Comparison of ENCODE assay signal across 8 cellular contexts in genomic region chr19:10352764-10353671, GRCh38. TPM values are rescaled to one million over a fixed set of nuclear protein-coding genes. Genes with fewer than 3 reads are reported as not detected.
DNase-seq lines count a peak whose midpoint lies in the region; ATAC-seq and TF ChIP-seq lines count a peak whose summit lies in the region.
"Had no signal": no experiment of that assay in that cellular context is flagged by ENCODE, and none has a peak within 500 bp of the region (broad histone marks: within the 10 kb centered on the region; RNA-seq: fewer than 3 reads in every experiment).

No MANE protein-coding gene starts in this region.

- H3K36me3 ChIP-seq in RWPE2 (ENCODE audit: low read depth) (peaks cover 46% of the 10 kb centered on the region), mesodermal cell (ENCODE audit: control insufficient read depth, insufficient read depth, low read length) (peaks cover 46% of the 10 kb centered on the region), upper lobe of right lung (peaks cover 61% of the 10 kb centered on the region)

- H3K4me1 ChIP-seq in RWPE2 (ENCODE audit: insufficient read depth, poor library complexity, severe bottlenecking): no peaks in the 10 kb centered on the region
- peaks cover 5% of the 10 kb centered on the region for H3K4me1 ChIP-seq in mesodermal cell (ENCODE audit: control insufficient read depth, insufficient read depth, low read length, poor library complexity, severe bottlenecking)
- H3K4me1 ChIP-seq in upper lobe of right lung: no peaks in the 10 kb centered on the region

- 52 to 55% methylated on average over 56 to 61 of the region's 63 CpGs for WGBS in mesodermal cell (ENCODE audit: insufficient coverage in 2 of 2), 2 experiments

- ATAC-seq in RWPE2 (ENCODE audit: low read depth): no peak
- ATAC-seq in Right ventricle myocardium inferior: peak; percentile 88
- peak; percentile 46 for ATAC-seq in upper lobe of right lung
- ATAC-seq in HG02623 (IDR thresholded peaks at IDR 0.05; ENCODE audit: unreplicated experiment): no peak

- no peaks in the 10 kb centered on the region for H3K9me3 ChIP-seq in RWPE2 (ENCODE audit: severe bottlenecking)
- no peaks in the 10 kb centered on the region for H3K9me3 ChIP-seq in mesodermal cell (ENCODE audit: control insufficient read depth, low read length)
- H3K9me3 ChIP-seq in upper lobe of right lung: no peaks in the 10 kb centered on the region

- no peak overlapping the region for H3K4me3 ChIP-seq in RWPE2 (ENCODE audit: severe bottlenecking)
- peak overlapping the region; percentile 14 for H3K4me3 ChIP-seq in mesodermal cell (ENCODE audit: extremely low read depth, insufficient read depth, low read length, poor library complexity, severe bottlenecking)
- H3K4me3 ChIP-seq in upper lobe of right lung: no peak overlapping the region

- H3K27me3 ChIP-seq in RWPE2 (ENCODE audit: insufficient read depth, poor library complexity, severe bottlenecking) (no peaks in the 10 kb centered on the region), upper lobe of right lung (no peaks in the 10 kb centered on the region)

- no peak overlapping the region for H3K27ac ChIP-seq in RWPE2 (ENCODE audit: poor library complexity, severe bottlenecking)
- H3K27ac ChIP-seq in mesodermal cell (ENCODE audit: low read depth, low read length, severe bottlenecking): peak overlapping the region; percentile 53
- peak overlapping the region; percentile 11 for H3K27ac ChIP-seq in upper lobe of right lung

- no peak for TF ChIP-seq CTCF in RWPE2 (IDR thresholded peaks at IDR 0.05; ENCODE audit: poor library complexity, severe bottlenecking)
- no peak for TF ChIP-seq CTCF in upper lobe of right lung (IDR thresholded peaks at IDR 0.05)

- intact Hi-C loops in Right ventricle myocardium inferior (cut with DNase I) (loop anchor here (1.0 kb wide), 1 partner anchor 20 kb away; the partner anchor contains the start of gene RAVER1), upper lobe of right lung (cut with DNase I) (no loop called here)

- DNase-seq in RWPE2 (ENCODE audit: low spot score) (peak; percentile 68), Right ventricle myocardium inferior (ENCODE audit: missing footprints) (peak; percentile 86), upper lobe of right lung (no peak), NCI-H345 (lab: John Stamatoyannopoulos, UW) (no peak)
- DNase-seq in central memory CD4-positive, alpha-beta T cell: no peak
- DNase-seq: amniotic stem cell had no signal

RNA-seq across cellular contexts. Expression of gene ICAM3, which starts 13.6 kb away (rescaled TPM):
- total RNA-seq in Right ventricle myocardium inferior (36.7 TPM), upper lobe of right lung (23.8 TPM)
- polyA plus RNA-seq in mesodermal cell (2013, experiment 1 of 2): 11.5 TPM
- 10.3 TPM for polyA plus RNA-seq in mesodermal cell (2013, experiment 2 of 2)

RNA-seq across cellular contexts. Expression of gene RAVER1, which starts 19.7 kb away (rescaled TPM):
- total RNA-seq in Right ventricle myocardium inferior: 10.1 TPM
- polyA plus RNA-seq in mesodermal cell (2013, experiment 1 of 2): 25.5 TPM
- 21.7 TPM for polyA plus RNA-seq in mesodermal cell (2013, experiment 2 of 2)
- 25.4 TPM for total RNA-seq in upper lobe of right lung

RNA-seq across cellular contexts. Expression of gene TYK2, which starts 27.4 kb away (rescaled TPM):
- 67.1 TPM for total RNA-seq in Right ventricle myocardium inferior
- polyA plus RNA-seq in mesodermal cell (2013, experiment 1 of 2): 83.0 TPM
- polyA plus RNA-seq in mesodermal cell (2013, experiment 2 of 2): 69.6 TPM
- 140 TPM for total RNA-seq in upper lobe of right lung

RNA-seq across cellular contexts. Expression of gene FDX2, which starts 37.2 kb away (rescaled TPM):
- total RNA-seq in Right ventricle myocardium inferior (20.1 TPM), upper lobe of right lung (19.2 TPM)
- polyA plus RNA-seq in mesodermal cell (2013, experiment 1 of 2): 14.1 TPM
- polyA plus RNA-seq in mesodermal cell (2013, experiment 2 of 2): 13.8 TPM

RNA-seq across cellular contexts. Expression of gene ZGLP1, which starts 43.4 kb away (rescaled TPM):
- total RNA-seq in Right ventricle myocardium inferior: 0.65 TPM
- 5.6 TPM for polyA plus RNA-seq in mesodermal cell (2013, experiment 1 of 2)
- 1.7 TPM for polyA plus RNA-seq in mesodermal cell (2013, experiment 2 of 2)
- 3.8 TPM for total RNA-seq in upper lobe of right lung

Comparison
In these comparisons a context has a peak if more than half of its experiments do, and no peak if none do; other contexts are left out.
1. ATAC-seq: peak in Right ventricle myocardium inferior (single experiment) and upper lobe of right lung (single experiment); none in RWPE2 (single experiment) and HG02623 (single experiment).
2. DNase-seq: peak in RWPE2 (single experiment) and Right ventricle myocardium inferior (single experiment); none in upper lobe of right lung (single experiment), central memory CD4-positive, alpha-beta T cell (single experiment) and NCI-H345 (single experiment).